Comparison of ENCODE assay signal across 1 cellular context in the genomic region with DNA sequence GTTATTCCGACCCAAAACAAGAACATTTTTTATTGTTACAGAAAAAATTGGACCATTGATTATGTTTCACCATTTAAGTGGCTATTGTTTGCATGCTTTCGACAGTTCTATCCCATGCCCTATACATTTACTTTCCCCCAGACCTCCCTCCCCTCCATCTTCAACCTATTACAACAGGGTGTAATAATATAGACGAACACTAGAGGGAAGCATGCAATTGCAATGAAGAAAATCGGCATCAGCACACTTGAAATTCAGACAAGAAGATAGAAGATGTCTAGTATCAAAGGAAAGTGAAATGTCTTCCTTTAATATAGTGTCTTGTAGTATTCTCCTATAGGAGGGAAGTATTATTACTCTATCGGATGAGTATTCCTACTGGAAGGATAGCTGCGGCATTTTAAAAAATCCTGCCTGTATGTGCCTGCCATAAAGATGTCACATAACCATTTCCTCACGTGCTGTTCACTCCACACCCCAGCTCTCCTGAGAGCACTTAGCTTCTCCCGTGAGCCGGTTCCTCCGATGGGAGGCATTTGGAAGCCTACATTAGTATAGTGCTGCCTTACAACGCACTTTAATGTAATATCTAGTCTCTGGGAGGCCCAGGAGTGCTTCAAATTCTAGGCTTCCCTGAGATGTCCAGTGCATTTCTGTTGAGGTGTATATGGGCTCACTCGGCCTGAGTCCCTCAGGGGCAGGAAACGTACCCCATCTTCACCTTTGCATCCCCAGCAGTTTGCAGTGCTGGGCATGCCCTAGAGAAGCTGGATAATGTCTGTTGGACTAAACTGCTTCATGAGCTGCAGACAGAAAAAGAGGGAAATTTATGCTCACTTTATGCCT.
A peak's percentile ranks its signal among the peaks of the same experiment; 100 is the strongest.
TF ChIP-seq lines count a peak whose summit lies in the region.

No MANE protein-coding gene starts in this region.

TF ChIP-seq in GM12878, 131 proteins besides CTCF, POLR2A, EP300 and RAD21:
- TF ChIP-seq HCFC1 (IDR thresholded peaks at IDR 0.05; ENCODE audit: low read length), result no peak
- no peak for TF ChIP-seq POU2F2 (IDR thresholded peaks at IDR 0.05; ENCODE audit: borderline replicate concordance, low read depth, low read length)
- TF ChIP-seq CBFB (IDR thresholded peaks at IDR 0.05; ENCODE audit: low read depth), result no peak
- no peak for TF ChIP-seq SUZ12 (IDR thresholded peaks at IDR 0.05; ENCODE audit: unreplicated experiment)
- TF ChIP-seq CHD2 (IDR thresholded peaks at IDR 0.05; ENCODE audit: borderline replicate concordance, low read depth, low read length), result no peak
- peak; percentile 66; the same call in 1 of the 2 replicates for TF ChIP-seq RB1 (IDR thresholded peaks at IDR 0.05; ENCODE audit: borderline replicate concordance)
- no peak for TF ChIP-seq RBBP5 (conservative IDR thresholded peaks at IDR 0.05)
- no peak for TF ChIP-seq HDAC2 (IDR thresholded peaks at IDR 0.05)
- no peak for TF ChIP-seq SREBF2 (IDR thresholded peaks at IDR 0.05; ENCODE audit: low read length)
- TF ChIP-seq, protein P1, sequence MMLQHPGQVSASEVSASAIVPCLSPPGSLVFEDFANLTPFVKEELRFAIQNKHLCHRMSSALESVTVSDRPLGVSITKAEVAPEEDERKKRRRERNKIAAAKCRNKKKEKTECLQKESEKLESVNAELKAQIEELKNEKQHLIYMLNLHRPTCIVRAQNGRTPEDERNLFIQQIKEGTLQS (IDR thresholded peaks at IDR 0.05; ENCODE audit: borderline replicate concordance, extremely low read depth, low read depth, low read length), result no peak
- TF ChIP-seq SMARCA5 (IDR thresholded peaks at IDR 0.05), result peak; percentile 31; the same call in 1 of the 2 replicates
- TF ChIP-seq JUND (IDR thresholded peaks at IDR 0.05; ENCODE audit: low read depth, low read length), result no peak
- TF ChIP-seq ZNF24 (IDR thresholded peaks at IDR 0.05), result peak; percentile 46; the same call in 1 of the 2 replicates
- no peak for TF ChIP-seq TBL1XR1 (IDR thresholded peaks at IDR 0.05; ENCODE audit: low read depth, low read length)
- no peak for TF ChIP-seq ASH2L (IDR thresholded peaks at IDR 0.05; ENCODE audit: borderline replicate concordance, low read depth)
- TF ChIP-seq, protein P2, sequence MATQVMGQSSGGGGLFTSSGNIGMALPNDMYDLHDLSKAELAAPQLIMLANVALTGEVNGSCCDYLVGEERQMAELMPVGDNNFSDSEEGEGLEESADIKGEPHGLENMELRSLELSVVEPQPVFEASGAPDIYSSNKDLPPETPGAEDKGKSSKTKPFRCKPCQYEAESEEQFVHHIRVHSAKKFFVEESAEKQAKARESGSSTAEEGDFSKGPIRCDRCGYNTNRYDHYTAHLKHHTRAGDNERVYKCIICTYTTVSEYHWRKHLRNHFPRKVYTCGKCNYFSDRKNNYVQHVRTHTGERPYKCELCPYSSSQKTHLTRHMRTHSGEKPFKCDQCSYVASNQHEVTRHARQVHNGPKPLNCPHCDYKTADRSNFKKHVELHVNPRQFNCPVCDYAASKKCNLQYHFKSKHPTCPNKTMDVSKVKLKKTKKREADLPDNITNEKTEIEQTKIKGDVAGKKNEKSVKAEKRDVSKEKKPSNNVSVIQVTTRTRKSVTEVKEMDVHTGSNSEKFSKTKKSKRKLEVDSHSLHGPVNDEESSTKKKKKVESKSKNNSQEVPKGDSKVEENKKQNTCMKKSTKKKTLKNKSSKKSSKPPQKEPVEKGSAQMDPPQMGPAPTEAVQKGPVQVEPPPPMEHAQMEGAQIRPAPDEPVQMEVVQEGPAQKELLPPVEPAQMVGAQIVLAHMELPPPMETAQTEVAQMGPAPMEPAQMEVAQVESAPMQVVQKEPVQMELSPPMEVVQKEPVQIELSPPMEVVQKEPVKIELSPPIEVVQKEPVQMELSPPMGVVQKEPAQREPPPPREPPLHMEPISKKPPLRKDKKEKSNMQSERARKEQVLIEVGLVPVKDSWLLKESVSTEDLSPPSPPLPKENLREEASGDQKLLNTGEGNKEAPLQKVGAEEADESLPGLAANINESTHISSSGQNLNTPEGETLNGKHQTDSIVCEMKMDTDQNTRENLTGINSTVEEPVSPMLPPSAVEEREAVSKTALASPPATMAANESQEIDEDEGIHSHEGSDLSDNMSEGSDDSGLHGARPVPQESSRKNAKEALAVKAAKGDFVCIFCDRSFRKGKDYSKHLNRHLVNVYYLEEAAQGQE (IDR thresholded peaks at IDR 0.05; ENCODE audit: low read depth, low read length), result no peak
- TF ChIP-seq HDAC6 (IDR thresholded peaks at IDR 0.05; ENCODE audit: unreplicated experiment), result no peak
- no peak for TF ChIP-seq NFXL1 (IDR thresholded peaks at IDR 0.05; ENCODE audit: borderline replicate concordance)
- TF ChIP-seq, protein P3, sequence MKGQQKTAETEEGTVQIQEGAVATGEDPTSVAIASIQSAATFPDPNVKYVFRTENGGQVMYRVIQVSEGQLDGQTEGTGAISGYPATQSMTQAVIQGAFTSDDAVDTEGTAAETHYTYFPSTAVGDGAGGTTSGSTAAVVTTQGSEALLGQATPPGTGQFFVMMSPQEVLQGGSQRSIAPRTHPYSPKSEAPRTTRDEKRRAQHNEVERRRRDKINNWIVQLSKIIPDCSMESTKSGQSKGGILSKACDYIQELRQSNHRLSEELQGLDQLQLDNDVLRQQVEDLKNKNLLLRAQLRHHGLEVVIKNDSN (IDR thresholded peaks at IDR 0.05; ENCODE audit: borderline replicate concordance, extremely low read length, insufficient read depth, low read depth, low read length), result no peak
- no peak for TF ChIP-seq EGR1 (IDR thresholded peaks at IDR 0.05; ENCODE audit: borderline replicate concordance in 1 of 2, low read depth in 2 of 2, low read length in 2 of 2)
- TF ChIP-seq, protein P4, sequence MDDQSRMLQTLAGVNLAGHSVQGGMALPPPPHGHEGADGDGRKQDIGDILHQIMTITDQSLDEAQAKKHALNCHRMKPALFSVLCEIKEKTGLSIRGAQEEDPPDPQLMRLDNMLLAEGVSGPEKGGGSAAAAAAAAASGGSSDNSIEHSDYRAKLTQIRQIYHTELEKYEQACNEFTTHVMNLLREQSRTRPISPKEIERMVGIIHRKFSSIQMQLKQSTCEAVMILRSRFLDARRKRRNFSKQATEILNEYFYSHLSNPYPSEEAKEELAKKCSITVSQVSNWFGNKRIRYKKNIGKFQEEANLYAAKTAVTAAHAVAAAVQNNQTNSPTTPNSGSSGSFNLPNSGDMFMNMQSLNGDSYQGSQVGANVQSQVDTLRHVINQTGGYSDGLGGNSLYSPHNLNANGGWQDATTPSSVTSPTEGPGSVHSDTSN (IDR thresholded peaks at IDR 0.05; ENCODE audit: insufficient replicate concordance, low read depth, low read length), result no peak
- TF ChIP-seq BRCA1 (IDR thresholded peaks at IDR 0.05; ENCODE audit: low read depth, low read length), result no peak
- TF ChIP-seq, protein P5, sequence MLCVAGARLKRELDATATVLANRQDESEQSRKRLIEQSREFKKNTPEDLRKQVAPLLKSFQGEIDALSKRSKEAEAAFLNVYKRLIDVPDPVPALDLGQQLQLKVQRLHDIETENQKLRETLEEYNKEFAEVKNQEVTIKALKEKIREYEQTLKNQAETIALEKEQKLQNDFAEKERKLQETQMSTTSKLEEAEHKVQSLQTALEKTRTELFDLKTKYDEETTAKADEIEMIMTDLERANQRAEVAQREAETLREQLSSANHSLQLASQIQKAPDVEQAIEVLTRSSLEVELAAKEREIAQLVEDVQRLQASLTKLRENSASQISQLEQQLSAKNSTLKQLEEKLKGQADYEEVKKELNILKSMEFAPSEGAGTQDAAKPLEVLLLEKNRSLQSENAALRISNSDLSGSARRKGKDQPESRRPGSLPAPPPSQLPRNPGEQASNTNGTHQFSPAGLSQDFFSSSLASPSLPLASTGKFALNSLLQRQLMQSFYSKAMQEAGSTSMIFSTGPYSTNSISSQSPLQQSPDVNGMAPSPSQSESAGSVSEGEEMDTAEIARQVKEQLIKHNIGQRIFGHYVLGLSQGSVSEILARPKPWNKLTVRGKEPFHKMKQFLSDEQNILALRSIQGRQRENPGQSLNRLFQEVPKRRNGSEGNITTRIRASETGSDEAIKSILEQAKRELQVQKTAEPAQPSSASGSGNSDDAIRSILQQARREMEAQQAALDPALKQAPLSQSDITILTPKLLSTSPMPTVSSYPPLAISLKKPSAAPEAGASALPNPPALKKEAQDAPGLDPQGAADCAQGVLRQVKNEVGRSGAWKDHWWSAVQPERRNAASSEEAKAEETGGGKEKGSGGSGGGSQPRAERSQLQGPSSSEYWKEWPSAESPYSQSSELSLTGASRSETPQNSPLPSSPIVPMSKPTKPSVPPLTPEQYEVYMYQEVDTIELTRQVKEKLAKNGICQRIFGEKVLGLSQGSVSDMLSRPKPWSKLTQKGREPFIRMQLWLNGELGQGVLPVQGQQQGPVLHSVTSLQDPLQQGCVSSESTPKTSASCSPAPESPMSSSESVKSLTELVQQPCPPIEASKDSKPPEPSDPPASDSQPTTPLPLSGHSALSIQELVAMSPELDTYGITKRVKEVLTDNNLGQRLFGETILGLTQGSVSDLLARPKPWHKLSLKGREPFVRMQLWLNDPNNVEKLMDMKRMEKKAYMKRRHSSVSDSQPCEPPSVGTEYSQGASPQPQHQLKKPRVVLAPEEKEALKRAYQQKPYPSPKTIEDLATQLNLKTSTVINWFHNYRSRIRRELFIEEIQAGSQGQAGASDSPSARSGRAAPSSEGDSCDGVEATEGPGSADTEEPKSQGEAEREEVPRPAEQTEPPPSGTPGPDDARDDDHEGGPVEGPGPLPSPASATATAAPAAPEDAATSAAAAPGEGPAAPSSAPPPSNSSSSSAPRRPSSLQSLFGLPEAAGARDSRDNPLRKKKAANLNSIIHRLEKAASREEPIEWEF (IDR thresholded peaks at IDR 0.05; ENCODE audit: insufficient replicate concordance, low read depth, low read length), result no peak
- no peak for TF ChIP-seq PML (IDR thresholded peaks at IDR 0.05; ENCODE audit: low read length)
- TF ChIP-seq RUNX3 (IDR thresholded peaks at IDR 0.05; ENCODE audit: low read length), result peak; percentile 7; the same call in 1 of the 2 replicates
- peak; percentile 52; the same call in 1 of the 2 replicates for TF ChIP-seq FOXM1 (IDR thresholded peaks at IDR 0.05; ENCODE audit: low read depth, low read length)
- no peak for TF ChIP-seq NFIC (IDR thresholded peaks at IDR 0.05; ENCODE audit: low read depth, low read length)
- no peak for TF ChIP-seq YBX1 (IDR thresholded peaks at IDR 0.05)
- peak; percentile 88; the same call in 1 of the 2 replicates for TF ChIP-seq SMC3 (IDR thresholded peaks at IDR 0.05; ENCODE audit: borderline replicate concordance, low read length)
- TF ChIP-seq, protein P6, sequence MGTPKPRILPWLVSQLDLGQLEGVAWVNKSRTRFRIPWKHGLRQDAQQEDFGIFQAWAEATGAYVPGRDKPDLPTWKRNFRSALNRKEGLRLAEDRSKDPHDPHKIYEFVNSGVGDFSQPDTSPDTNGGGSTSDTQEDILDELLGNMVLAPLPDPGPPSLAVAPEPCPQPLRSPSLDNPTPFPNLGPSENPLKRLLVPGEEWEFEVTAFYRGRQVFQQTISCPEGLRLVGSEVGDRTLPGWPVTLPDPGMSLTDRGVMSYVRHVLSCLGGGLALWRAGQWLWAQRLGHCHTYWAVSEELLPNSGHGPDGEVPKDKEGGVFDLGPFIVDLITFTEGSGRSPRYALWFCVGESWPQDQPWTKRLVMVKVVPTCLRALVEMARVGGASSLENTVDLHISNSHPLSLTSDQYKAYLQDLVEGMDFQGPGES (IDR thresholded peaks at IDR 0.05), result no peak
- no peak for TF ChIP-seq ZBED1 (IDR thresholded peaks at IDR 0.05; ENCODE audit: borderline replicate concordance)
- TF ChIP-seq HDGF (IDR thresholded peaks at IDR 0.05), result no peak
- TF ChIP-seq, protein P7, sequence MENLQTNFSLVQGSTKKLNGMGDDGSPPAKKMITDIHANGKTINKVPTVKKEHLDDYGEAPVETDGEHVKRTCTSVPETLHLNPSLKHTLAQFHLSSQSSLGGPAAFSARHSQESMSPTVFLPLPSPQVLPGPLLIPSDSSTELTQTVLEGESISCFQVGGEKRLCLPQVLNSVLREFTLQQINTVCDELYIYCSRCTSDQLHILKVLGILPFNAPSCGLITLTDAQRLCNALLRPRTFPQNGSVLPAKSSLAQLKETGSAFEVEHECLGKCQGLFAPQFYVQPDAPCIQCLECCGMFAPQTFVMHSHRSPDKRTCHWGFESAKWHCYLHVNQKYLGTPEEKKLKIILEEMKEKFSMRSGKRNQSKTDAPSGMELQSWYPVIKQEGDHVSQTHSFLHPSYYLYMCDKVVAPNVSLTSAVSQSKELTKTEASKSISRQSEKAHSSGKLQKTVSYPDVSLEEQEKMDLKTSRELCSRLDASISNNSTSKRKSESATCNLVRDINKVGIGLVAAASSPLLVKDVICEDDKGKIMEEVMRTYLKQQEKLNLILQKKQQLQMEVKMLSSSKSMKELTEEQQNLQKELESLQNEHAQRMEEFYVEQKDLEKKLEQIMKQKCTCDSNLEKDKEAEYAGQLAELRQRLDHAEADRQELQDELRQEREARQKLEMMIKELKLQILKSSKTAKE (IDR thresholded peaks at IDR 0.05; ENCODE audit: low read depth, poor library complexity, severe bottlenecking), result peak; percentile 32
- TF ChIP-seq, protein P8, sequence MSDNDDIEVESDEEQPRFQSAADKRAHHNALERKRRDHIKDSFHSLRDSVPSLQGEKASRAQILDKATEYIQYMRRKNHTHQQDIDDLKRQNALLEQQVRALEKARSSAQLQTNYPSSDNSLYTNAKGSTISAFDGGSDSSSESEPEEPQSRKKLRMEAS (IDR thresholded peaks at IDR 0.05; ENCODE audit: low read depth, low read length), result no peak
- TF ChIP-seq ZNF274 (IDR thresholded peaks at IDR 0.05; ENCODE audit: insufficient read depth, insufficient read length), result no peak
- TF ChIP-seq MEF2B (IDR thresholded peaks at IDR 0.05; ENCODE audit: partially characterized antibody, poor library complexity, severe bottlenecking), result no peak
- TF ChIP-seq SMAD5 (IDR thresholded peaks at IDR 0.05; ENCODE audit: low read depth), result no peak
- TF ChIP-seq STAT3 (IDR thresholded peaks at IDR 0.05; ENCODE audit: low read depth, low read length), result no peak
- TF ChIP-seq BMI1 (IDR thresholded peaks at IDR 0.05; ENCODE audit: borderline replicate concordance), result no peak
- no peak for TF ChIP-seq ZNF384 (IDR thresholded peaks at IDR 0.05; ENCODE audit: borderline replicate concordance, low read depth, low read length)
- no peak for TF ChIP-seq STAT1 (conservative IDR thresholded peaks at IDR 0.05)
- 0 out of 4 replicates have a peak, but pooled peaks of 1 of the 2 experiments have one; percentile 18 for TF ChIP-seq BHLHE40 (IDR thresholded peaks at IDR 0.05; ENCODE audit: borderline replicate concordance in 1 of 2, low read depth in 2 of 2, low read length in 1 of 2)
